ENCODE assay signal across 15 cellular contexts in genomic region chr3:14137004-14137403, GRCh38. TPM values are rescaled to one million over a fixed set of nuclear protein-coding genes. Genes with fewer than 3 reads are reported as not detected.
DNase-seq lines count a peak whose midpoint lies in the region; ATAC-seq and TF ChIP-seq lines count a peak whose summit lies in the region.
"Had no signal": no experiment of that assay in that cellular context is flagged by ENCODE, and none has a peak within 500 bp of the region (broad histone marks: within the 10 kb centered on the region; RNA-seq: fewer than 3 reads in every experiment).

No MANE protein-coding gene starts in this region.

- peaks cover 54% of the 10 kb centered on the region for H3K4me1 Mint-ChIP-seq in HFFc6 (ENCODE audit: low read depth)
- H3K4me1 Mint-ChIP-seq in stimulated activated effector memory CD8-positive, alpha-beta T cell treated with anti-CD3 and anti-CD28 coated beads, Interleukin-12 subunit alpha, Interleukin-12 subunit beta, amount 100 ng/mL, for 72 hours, result peaks cover 36% of the 10 kb centered on the region
- peaks cover 8% of the 10 kb centered on the region for H3K4me1 Mint-ChIP-seq in activated CD4-positive, alpha-beta T cell treated with anti-CD3 and anti-CD28 coated beads, Interleukin-2, amount 10 ng/mL, durations not matched to agents 7 days and 5 days

- peak overlapping the region; percentile 77 to 85 for H3K27ac ChIP-seq in ascending aorta
- peak overlapping the region; percentile 9 to 81 for H3K27ac ChIP-seq in right atrium auricular region

- H3K27ac Mint-ChIP-seq in HFFc6, result peak overlapping the region; percentile 16; the same call in 1 of the 2 replicates
- peak overlapping the region; percentile 52 for H3K27ac Mint-ChIP-seq in stimulated activated effector memory CD8-positive, alpha-beta T cell treated with anti-CD3 and anti-CD28 coated beads, Interleukin-12 subunit alpha, Interleukin-12 subunit beta, amount 100 ng/mL, for 72 hours
- H3K27ac Mint-ChIP-seq in activated CD4-positive, alpha-beta T cell treated with anti-CD3 and anti-CD28 coated beads, Interleukin-2, amount 10 ng/mL, durations not matched to agents 7 days and 5 days, result no peak overlapping the region
- H3K27ac Mint-ChIP-seq: activated CD8-positive, alpha-beta T cell treated with anti-CD3 and anti-CD28 coated beads for 36 hours had no signal

- H3K36me3 ChIP-seq in ascending aorta (peaks cover 66 to 95% of the 10 kb centered on the region in 2 donors), right atrium auricular region (peaks cover 83% of the 10 kb centered on the region)

- H3K36me3 Mint-ChIP-seq in HFFc6 (ENCODE audit: low read depth), result peaks cover 51% of the 10 kb centered on the region
- H3K36me3 Mint-ChIP-seq in stimulated activated effector memory CD8-positive, alpha-beta T cell treated with anti-CD3 and anti-CD28 coated beads, Interleukin-12 subunit alpha, Interleukin-12 subunit beta, amount 100 ng/mL, for 72 hours, result peaks cover 81% of the 10 kb centered on the region
- H3K36me3 Mint-ChIP-seq in activated CD4-positive, alpha-beta T cell treated with anti-CD3 and anti-CD28 coated beads, Interleukin-2, amount 10 ng/mL, durations not matched to agents 7 days and 5 days (ENCODE audit: low read depth), result peaks cover 40% of the 10 kb centered on the region

- no peak for ATAC-seq in stimulated activated effector memory CD8-positive, alpha-beta T cell treated with anti-CD3 and anti-CD28 coated beads, Interleukin-12 subunit alpha, Interleukin-12 subunit beta, amount 100 ng/mL, for 72 hours
- no peak for ATAC-seq in HG03196 (IDR thresholded peaks at IDR 0.05; ENCODE audit: unreplicated experiment)
- ATAC-seq: activated CD8-positive, alpha-beta T cell treated with anti-CD3 and anti-CD28 coated beads for 36 hours; GM12878 had no signal

- H3K9me3 Mint-ChIP-seq in HFFc6, result no peaks in the 10 kb centered on the region
- no peaks in the 10 kb centered on the region for H3K9me3 Mint-ChIP-seq in stimulated activated effector memory CD8-positive, alpha-beta T cell treated with anti-CD3 and anti-CD28 coated beads, Interleukin-12 subunit alpha, Interleukin-12 subunit beta, amount 100 ng/mL, for 72 hours
- H3K9me3 Mint-ChIP-seq in activated CD4-positive, alpha-beta T cell treated with anti-CD3 and anti-CD28 coated beads, Interleukin-2, amount 10 ng/mL, durations not matched to agents 7 days and 5 days, result no peaks in the 10 kb centered on the region
- H3K9me3 Mint-ChIP-seq: activated CD8-positive, alpha-beta T cell treated with anti-CD3 and anti-CD28 coated beads for 36 hours had no signal

- H3K27me3 ChIP-seq in ascending aorta (no peaks in the 10 kb centered on the region), right atrium auricular region (no peaks in the 10 kb centered on the region)

- H3K4me3 Mint-ChIP-seq in HFFc6, result no peak overlapping the region
- H3K4me3 Mint-ChIP-seq in stimulated activated effector memory CD8-positive, alpha-beta T cell treated with anti-CD3 and anti-CD28 coated beads, Interleukin-12 subunit alpha, Interleukin-12 subunit beta, amount 100 ng/mL, for 72 hours, result no peak overlapping the region
- no peak overlapping the region for H3K4me3 Mint-ChIP-seq in activated CD4-positive, alpha-beta T cell treated with anti-CD3 and anti-CD28 coated beads, Interleukin-2, amount 10 ng/mL, durations not matched to agents 7 days and 5 days
- H3K4me3 Mint-ChIP-seq: activated CD8-positive, alpha-beta T cell treated with anti-CD3 and anti-CD28 coated beads for 36 hours had no signal

- TF ChIP-seq CTCF in HFFc6 (IDR thresholded peaks at IDR 0.05) (no peak), ascending aorta (IDR thresholded peaks at IDR 0.05) (no peak), right atrium auricular region (IDR thresholded peaks at IDR 0.05) (no peak)

- POLR2A ChIA-PET in activated CD4-positive, alpha-beta T cell treated with anti-CD3 and anti-CD28 coated beads, Interleukin-2, amount 10 ng/mL, durations not matched to agents 7 days and 5 days (lab: Charles Lee), result no interaction called here

- H3K9me3 ChIP-seq in ascending aorta (no peaks in the 10 kb centered on the region), right atrium auricular region (no peaks in the 10 kb centered on the region)

- DNase-seq in HFFc6, result no peak
- peak in 1 of 2 donors; percentile 87 for DNase-seq in ascending aorta (ENCODE audit: low spot score in 2 of 2)
- DNase-seq in right atrium auricular region (ENCODE audit: low spot score), result no peak
- no peak for DNase-seq in stimulated activated effector memory CD8-positive, alpha-beta T cell treated with anti-CD3 and anti-CD28 coated beads, Interleukin-12 subunit alpha, Interleukin-12 subunit beta, amount 100 ng/mL, for 72 hours (ENCODE audit: low spot score in 2 of 2)
- DNase-seq in activated CD4-positive, alpha-beta T cell treated with anti-CD3 and anti-CD28 coated beads for 4 hours, result no peak
- no peak for DNase-seq in NCI-H446 treated with DMSO at 0.1 percent for 48 hours (lab: John Stamatoyannopoulos, UW)
- DNase-seq in activated CD4-positive, alpha-beta T cell treated with anti-CD3 and anti-CD28 coated beads, Interleukin-2, amount 10 ng/mL, durations not matched to agents 7 days and 5 days, result no peak
- DNase-seq: activated CD8-positive, alpha-beta T cell treated with anti-CD3 and anti-CD28 coated beads for 36 hours; central memory CD4-positive, alpha-beta T cell; EL; NCI-H1694; NCI-H774; T1000 had no signal

- H3K27me3 Mint-ChIP-seq in HFFc6 (ENCODE audit: insufficient read depth), result peaks cover 14% of the 10 kb centered on the region
- H3K27me3 Mint-ChIP-seq in activated CD4-positive, alpha-beta T cell treated with anti-CD3 and anti-CD28 coated beads, Interleukin-2, amount 10 ng/mL, durations not matched to agents 7 days and 5 days, result no peaks in the 10 kb centered on the region
- H3K27me3 Mint-ChIP-seq: activated CD8-positive, alpha-beta T cell treated with anti-CD3 and anti-CD28 coated beads for 36 hours had no signal

- intact Hi-C loops in ascending aorta (cut with DNase I), result no loop called here

- CTCF ChIA-PET in activated CD4-positive, alpha-beta T cell treated with anti-CD3 and anti-CD28 coated beads, Interleukin-2, amount 10 ng/mL, durations not matched to agents 7 days and 5 days (lab: Charles Lee), result interaction anchor here (1.1 kb wide), 1 partner anchor 8 kb away, joined by 3 read pairs; no protein-coding TSS in a partner anchor

- H3K4me3 ChIP-seq in ascending aorta (no peak overlapping the region), right atrium auricular region (no peak overlapping the region)
- H3K4me3 ChIP-seq: GM12878 had no signal

- H3K4me1 ChIP-seq in ascending aorta (peaks cover 3 to 27% of the 10 kb centered on the region in 2 donors), right atrium auricular region (peaks cover 0 to 41% of the 10 kb centered on the region in 2 donors)

RNA-seq across cellular contexts. Expression of gene TMEM43, which starts 12.2 kb away (rescaled TPM):
- 10 to 100 TPM; 73.3 to 90.8 (median 80.7) TPM for total RNA-seq in HFFc6 (2021; fragmentation: NEBNext Ultra II Directional; extraction: Animal tissue kit (Norgen Biotek cat#: 25700))
- total RNA-seq in ascending aorta (166 TPM), right atrium auricular region (100 to 1,000 TPM in 1 of 2 donors, 10 to 100 TPM in 1; 91.8 to 142 TPM)
- 10 to 100 TPM; 40.4 to 42.0 TPM for total RNA-seq in activated CD4-positive, alpha-beta T cell treated with anti-CD3 and anti-CD28 coated beads, Interleukin-2, amount 10 ng/mL, durations not matched to agents 7 days and 5 days

RNA-seq across cellular contexts. Expression of gene CHCHD4, which starts 12.3 kb away (rescaled TPM):
- 10 to 100 TPM in 3 of 6 experiments, 1 to 10 TPM in 3; 9.4 to 12.0 (median 10.1) TPM for total RNA-seq in HFFc6 (2021; fragmentation: NEBNext Ultra II Directional; extraction: Animal tissue kit (Norgen Biotek cat#: 25700))
- 1.9 TPM for total RNA-seq in ascending aorta
- 10 to 100 TPM; 24.3 to 32.3 TPM for total RNA-seq in right atrium auricular region
- 10 to 100 TPM; 12.7 to 13.2 TPM for total RNA-seq in activated CD4-positive, alpha-beta T cell treated with anti-CD3 and anti-CD28 coated beads, Interleukin-2, amount 10 ng/mL, durations not matched to agents 7 days and 5 days

RNA-seq across cellular contexts. Expression of gene XPC, which starts 41.4 kb away (rescaled TPM):
- total RNA-seq in HFFc6 (2021; fragmentation: NEBNext Ultra II Directional; extraction: Animal tissue kit (Norgen Biotek cat#: 25700)), result 10 to 100 TPM; 38.7 to 40.3 (median 39.5) TPM
- total RNA-seq in ascending aorta (48.9 TPM), right atrium auricular region (10 to 100 TPM; 15.7 to 18.3 TPM)
- total RNA-seq in activated CD4-positive, alpha-beta T cell treated with anti-CD3 and anti-CD28 coated beads, Interleukin-2, amount 10 ng/mL, durations not matched to agents 7 days and 5 days, result 10 to 100 TPM; 41.1 to 43.0 TPM

RNA-seq across cellular contexts. Expression of gene LSM3, which starts 41.6 kb away (rescaled TPM):
- 10 to 100 TPM; 15.5 to 21.1 (median 18.7) TPM for total RNA-seq in HFFc6 (2021; fragmentation: NEBNext Ultra II Directional; extraction: Animal tissue kit (Norgen Biotek cat#: 25700))
- total RNA-seq in ascending aorta (3.9 TPM), right atrium auricular region (10 to 100 TPM; 15.0 to 15.4 TPM)
- total RNA-seq in activated CD4-positive, alpha-beta T cell treated with anti-CD3 and anti-CD28 coated beads, Interleukin-2, amount 10 ng/mL, durations not matched to agents 7 days and 5 days, result 10 to 100 TPM; 16.1 to 18.6 TPM
